In the genomic region with DNA sequence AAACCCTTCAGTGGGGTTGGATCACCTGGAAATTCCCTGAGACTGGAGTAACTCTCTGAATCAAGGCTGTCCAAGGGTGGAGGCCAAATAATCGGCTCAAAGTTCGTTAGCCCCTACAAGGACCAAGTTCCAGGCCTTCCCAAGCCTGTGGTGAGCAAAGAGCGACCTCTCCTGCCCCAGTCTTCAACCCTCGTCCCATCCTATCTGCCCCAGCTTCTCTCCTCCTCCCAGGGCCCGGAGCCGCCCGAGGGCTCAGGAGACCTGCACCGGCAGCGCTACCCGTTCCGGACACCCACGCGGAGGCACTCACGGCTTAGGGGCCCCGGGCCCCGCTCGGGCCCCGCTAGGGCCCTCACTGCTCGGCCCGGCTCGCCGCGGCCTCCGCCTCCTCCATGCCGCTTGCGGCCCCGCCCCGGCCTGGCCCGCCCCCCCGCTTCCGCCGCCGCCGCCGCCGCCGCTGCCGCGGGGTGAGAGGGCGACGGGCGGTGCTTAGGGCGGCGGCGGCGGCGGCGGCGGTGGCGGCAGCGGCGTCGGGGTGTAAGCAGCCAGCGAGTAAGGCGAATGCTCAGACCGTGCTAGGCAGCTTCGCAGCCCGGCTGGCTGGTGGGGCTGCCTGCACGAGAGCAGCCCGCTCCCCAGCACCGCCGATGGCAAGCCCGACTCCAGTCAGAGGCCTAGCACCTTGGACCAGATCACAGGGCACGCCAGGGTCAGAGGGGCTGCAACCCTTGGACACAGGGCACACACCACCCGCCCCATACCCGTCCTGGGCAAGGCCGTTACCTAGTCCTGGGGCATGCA, we compare ENCODE assay signal across 8 cellular contexts. TPM values are rescaled to one million over a fixed set of nuclear protein-coding genes. Genes with fewer than 3 reads are reported as not detected.
DNase-seq lines count a peak whose midpoint lies in the region; ATAC-seq and TF ChIP-seq lines count a peak whose summit lies in the region.

A gene (minus strand): TSS at position 409 of the 801 bp plus-strand sequence. CDS start 613 bp downstream, outside the sequence.

- CTCF ChIA-PET in IMR-90 (lab: Yijun Ruan, JAX) (interaction anchor here (1.6 kb wide), 2 partner anchors 17 to 25 kb away, joined by 4 to 8 read pairs; no protein-coding TSS in a partner anchor), SK-N-SH (lab: Yijun Ruan, JAX) (interaction anchor here (1.2 to 3.5 kb wide), 6 partner anchors 11 to 161 kb away, joined by 3 to 15 read pairs (median 6); no protein-coding TSS in a partner anchor)

- peaks cover 14 to 40% of the 10 kb centered on the region in 2 experiments for H3K79me1 ChIP-seq in IMR-90 (ENCODE audit: low read depth in 1 of 2, low read length in 2 of 2)

- H3K4me1 ChIP-seq in IMR-90 (ENCODE audit: control insufficient read depth, insufficient read depth, low read length) (peaks cover 4% of the 10 kb centered on the region; the same call in 1 of the 2 replicates), SK-N-SH (ENCODE audit: control insufficient read depth in 1 of 2, insufficient read depth in 2 of 2, low read depth in 1 of 2, low read length in 1 of 2) (peaks cover 5 to 14% of the 10 kb centered on the region in 2 experiments; a peak in 2 of 4 replicates), parathyroid adenoma (peaks cover 6% of the 10 kb centered on the region), tibial nerve (peaks cover 0 to 35% (median 13%) of the 10 kb centered on the region in 4 donors)

- TF ChIP-seq CTCF in IMR-90 (conservative IDR thresholded peaks at IDR 0.05; ENCODE audit: low read depth, low read length) (peak; percentile 18; the same call in 1 of the 2 replicates), SK-N-SH (IDR thresholded peaks at IDR 0.05) (peak; percentile 47; the same call in 1 of the 2 replicates), parathyroid adenoma (IDR thresholded peaks at IDR 0.05) (no peak), tibial nerve (IDR thresholded peaks at IDR 0.05) (no peak)

- H3K36me3 ChIP-seq in IMR-90 (ENCODE audit: control insufficient read depth, insufficient read depth, low read length) (peaks cover 16% of the 10 kb centered on the region), SK-N-SH (replicated peaks in 1 of 2; ENCODE audit: control insufficient read depth in 1 of 2, insufficient read depth in 2 of 2, low read length in 1 of 2) (peaks cover 5 to 34% of the 10 kb centered on the region in 2 experiments), parathyroid adenoma (ENCODE audit: control insufficient read depth, insufficient read depth, low read length) (no peaks in the 10 kb centered on the region), tibial nerve (peaks cover 0 to 37% (median 8%) of the 10 kb centered on the region in 3 donors)

- no peaks in the 10 kb centered on the region for H4K20me1 ChIP-seq in IMR-90 (ENCODE audit: insufficient read depth, low read length)
- H4K20me1 ChIP-seq in SK-N-SH (ENCODE audit: insufficient read depth), result no peaks in the 10 kb centered on the region

- peak within 1 kb of the TSS; percentile 85 for H3K4me3 ChIP-seq in IMR-90 (ENCODE audit: insufficient read depth, low read depth, low read length)
- H3K4me3 ChIP-seq in SK-N-SH (ENCODE audit: low read depth in 2 of 2, low read length in 1 of 2), result peak within 1 kb of the TSS; percentile 70 to 76
- peak within 1 kb of the TSS; percentile 87 for H3K4me3 ChIP-seq in parathyroid adenoma (ENCODE audit: low read depth, low read length)
- peak within 1 kb of the TSS; percentile 58 to 94 (median 84) for H3K4me3 ChIP-seq in tibial nerve

- H3K4me2 ChIP-seq in IMR-90 (ENCODE audit: low read depth, low read length) (peak within 1 kb of the TSS; percentile 95), SK-N-SH (peak within 1 kb of the TSS; percentile 83), parathyroid adenoma (ENCODE audit: low read length) (peak within 1 kb of the TSS; percentile 98)

- dilution Hi-C loops in IMR-90 (cut with HindIII; ENCODE audit: low sequenced_read_pairs, unreplicated experiment), result loop anchor here (25.0 kb wide), 1 partner anchor 161 kb away; no protein-coding TSS in a partner anchor

- BruUV-seq in IMR-90 (replicated peaks; lab: Mats Ljungman, UMichigan), result no TSS peak

- in situ Hi-C loops in IMR-90 (cut with MboI; ENCODE audit: low sequenced_read_pairs), result no loop called here

- no peaks in the 10 kb centered on the region for H3K27me3 Mint-ChIP-seq in activated naive CD8-positive, alpha-beta T cell

- no peaks in the 10 kb centered on the region for H3K9me3 ChIP-seq in IMR-90 (ENCODE audit: control insufficient read depth, insufficient read depth, low read length)
- H3K9me3 ChIP-seq in SK-N-SH, result no peaks in the 10 kb centered on the region
- H3K9me3 ChIP-seq in parathyroid adenoma (ENCODE audit: control insufficient read depth, low read length), result no peaks in the 10 kb centered on the region
- H3K9me3 ChIP-seq in tibial nerve, result no peaks in the 10 kb centered on the region

- H3K9me1 ChIP-seq in IMR-90 (ENCODE audit: insufficient read depth, low read length), result peaks cover 4% of the 10 kb centered on the region; the same call in 1 of the 2 replicates

- H3F3A ChIP-seq in SK-N-SH (replicated peaks; ENCODE audit: insufficient read depth), result peaks cover 8% of the 10 kb centered on the region

- peak within 1 kb of the TSS; percentile 100 for H2AK9ac ChIP-seq in IMR-90 (replicated peaks; ENCODE audit: low read depth, low read length, poor library complexity)

- TF ChIP-seq EP300 in SK-N-SH (IDR thresholded peaks at IDR 0.05; ENCODE audit: borderline replicate concordance in 1 of 2, low read depth in 1 of 2, low read length in 1 of 2) (no peak; a peak in 1 of 4 replicates), tibial nerve (IDR thresholded peaks at IDR 0.05) (peak in 1 of 2 donors; percentile 56)

- TF ChIP-seq RAD21 in IMR-90 (IDR thresholded peaks at IDR 0.05; ENCODE audit: low read length) (peak; percentile 38), SK-N-SH (IDR thresholded peaks at IDR 0.05; ENCODE audit: low read length) (peak; percentile 50)

- peak within 1 kb of the TSS; percentile 86 for H3K4me3 Mint-ChIP-seq in activated naive CD8-positive, alpha-beta T cell

- no peaks in the 10 kb centered on the region for H3K9me2 ChIP-seq in SK-N-SH

- H3K9ac ChIP-seq in IMR-90 (ENCODE audit: low read depth, low read length) (peak within 1 kb of the TSS; percentile 98), SK-N-SH (peak within 1 kb of the TSS; percentile 82), parathyroid adenoma (peak within 1 kb of the TSS; percentile 28)

- peaks cover 33% of the 10 kb centered on the region for H3K79me2 ChIP-seq in SK-N-SH (ENCODE audit: insufficient read depth)
- no peaks in the 10 kb centered on the region for H3K79me2 ChIP-seq in parathyroid adenoma

- H2BK20ac ChIP-seq in IMR-90 (ENCODE audit: low read depth, low read length), result peak within 1 kb of the TSS; percentile 49; the same call in 1 of the 2 replicates

- H3K27ac ChIP-seq in IMR-90 (ENCODE audit: insufficient read depth, low read length) (peak within 1 kb of the TSS; percentile 90), SK-N-SH (ENCODE audit: low read depth in 2 of 2, low read length in 1 of 2) (peak within 1 kb of the TSS; percentile 45 to 77), parathyroid adenoma (peak within 1 kb of the TSS; percentile 78), tibial nerve (peak within 1 kb of the TSS; percentile 63 to 93 (median 84))

- no peak; the same call in 1 of the 2 replicates for TF ChIP-seq POLR2A in IMR-90 (IDR thresholded peaks at IDR 0.05; ENCODE audit: low read depth, low read length)
- peak in 1 of 2 donors; percentile 66 for TF ChIP-seq POLR2A in tibial nerve (IDR thresholded peaks at IDR 0.05)

- peak within 1 kb of the TSS; percentile 98 to 100 for H4K8ac ChIP-seq in IMR-90 (ENCODE audit: low read depth in 2 of 2, low read length in 2 of 2)

- peak; percentile 78 for ATAC-seq in GM21447 (IDR thresholded peaks at IDR 0.05; ENCODE audit: unreplicated experiment)
- peak; percentile 95 for ATAC-seq in IMR-90 (ENCODE audit: low read depth)

- H3K18ac ChIP-seq in IMR-90 (ENCODE audit: low read depth, low read length), result peak within 1 kb of the TSS; percentile 52

- H3K27me3 ChIP-seq in IMR-90 (ENCODE audit: control insufficient read depth, insufficient read depth, low read length) (no peaks in the 10 kb centered on the region), SK-N-SH (ENCODE audit: insufficient read depth) (no peaks in the 10 kb centered on the region), parathyroid adenoma (ENCODE audit: control insufficient read depth, insufficient read depth, low read length) (no peaks in the 10 kb centered on the region), tibial nerve (no peaks in the 10 kb centered on the region)

- peak within 1 kb of the TSS; percentile 98 for H2AFZ ChIP-seq in IMR-90 (replicated peaks; ENCODE audit: low read length, poor library complexity)
- H2AFZ ChIP-seq in SK-N-SH (ENCODE audit: low read depth), result peak within 1 kb of the TSS; percentile 87; the same call in 1 of the 2 replicates
- peak within 1 kb of the TSS; percentile 82 for H2AFZ ChIP-seq in parathyroid adenoma

- intact Hi-C loops in IMR-90 (cut with micrococcal nuclease), result no loop called here
- intact Hi-C loops in head of caudate nucleus (cut with DNase I), result no loop called here

- H3K27ac Mint-ChIP-seq in activated naive CD8-positive, alpha-beta T cell, result peak within 1 kb of the TSS; percentile 73

- H2BK5ac ChIP-seq in IMR-90 (ENCODE audit: low read depth, low read length, poor library complexity, severe bottlenecking), result peak within 1 kb of the TSS; percentile 72

- H2BK120ac ChIP-seq in IMR-90 (ENCODE audit: low read depth, low read length), result peak within 1 kb of the TSS; percentile 83

- 2% methylated on average over 19 of the region's 67 CpGs; no CpG with 5 or more reads in 1 of the 2 experiments for WGBS in IMR-90 (ENCODE audit: extremely low coverage in 2 of 2, insufficient read length in 1 of 2), 2 experiments
- 20% methylated on average over 1 of the region's 67 CpGs for WGBS in SK-N-SH (ENCODE audit: low lambda C conversion rate)
- 0 to 2% methylated on average over 24 to 46 of the region's 67 CpGs for WGBS in tibial nerve, 2 donors

- peak within 1 kb of the TSS; percentile 82 for H3K56ac ChIP-seq in IMR-90 (ENCODE audit: extremely low read depth, insufficient read depth, low read length)

- H2AK5ac ChIP-seq in IMR-90 (ENCODE audit: low read depth, low read length), result peak within 1 kb of the TSS; percentile 87

- H3K23ac ChIP-seq in IMR-90 (ENCODE audit: low read depth, low read length), result peak within 1 kb of the TSS; percentile 99

- H3K36me3 Mint-ChIP-seq in activated naive CD8-positive, alpha-beta T cell, result peaks cover 2% of the 10 kb centered on the region

- peak within 1 kb of the TSS; percentile 42; the same call in 1 of the 3 replicates for H2BK15ac ChIP-seq in IMR-90 (ENCODE audit: low read depth, low read length)

- peaks cover 29% of the 10 kb centered on the region for H3K4me1 Mint-ChIP-seq in activated naive CD8-positive, alpha-beta T cell (ENCODE audit: low read depth)

- H3K14ac ChIP-seq in IMR-90 (replicated peaks; ENCODE audit: low read depth, low read length), result peak within 1 kb of the TSS; percentile 99

- H4K5ac ChIP-seq in IMR-90 (ENCODE audit: low read depth, low read length), result peak within 1 kb of the TSS; percentile 90

- no peaks in the 10 kb centered on the region for H3K9me3 Mint-ChIP-seq in activated naive CD8-positive, alpha-beta T cell (ENCODE audit: low read depth)

- H3K4ac ChIP-seq in IMR-90 (ENCODE audit: low read depth, low read length), result peak within 1 kb of the TSS; percentile 98

- POLR2A ChIA-PET in IMR-90 (lab: Charles Lee; ENCODE audit: unreplicated experiment), result interaction anchor here (0.6 to 1.1 kb wide), 2 partner anchors 66 to 71 kb away, joined by 3 read pairs; a partner anchor contains a TSS
- POLR2A ChIA-PET in SK-N-SH (lab: Yijun Ruan, JAX), result interaction anchor here (1.4 kb wide), 1 partner anchor 66 kb away, joined by 4 read pairs; a partner anchor contains a TSS

- DNase-seq in DMS79 (lab: John Stamatoyannopoulos, UW), result peak; percentile 27
- DNase-seq in IMR-90, result peak; percentile 39
- DNase-seq in SK-N-SH, result peak; percentile 98
- peak in 40 of 42 donors; percentile 30 to 86 (median 75) for DNase-seq in head of caudate nucleus
- peak; percentile 47 to 51 for DNase-seq in tibial nerve (ENCODE audit: low spot score in 2 of 2)

- H4K91ac ChIP-seq in IMR-90 (ENCODE audit: insufficient read depth, low read depth, low read length), result peak within 1 kb of the TSS; percentile 98

RNA-seq across cellular contexts. Expression of the gene that starts here (rescaled TPM):
- total RNA-seq in IMR-90 (2012; rRNA removed), result 45.3 and 54.8 TPM in 2 replicates
- 65.3 and 65.8 TPM in 2 replicates for polyA plus RNA-seq in IMR-90 (2012; rRNA removed)
- 44.6 and 61.9 TPM in 2 replicates for polyA plus RNA-seq in IMR-90 (2012; cell fraction: cytosol; rRNA removed)
- polyA plus RNA-seq in IMR-90 (2012; cell fraction: nucleus; rRNA removed; ENCODE audit: low replicate concordance), result 135 and 140 TPM in 2 replicates
- 165 and 198 TPM in 2 replicates for polyA plus RNA-seq in SK-N-SH (2012; rRNA removed)
- polyA plus RNA-seq in SK-N-SH (2012; cell fraction: cytosol; rRNA removed), result 92.0 and 140 TPM in 2 replicates
- polyA plus RNA-seq in SK-N-SH (2012; cell fraction: nucleus; rRNA removed), result 333 and 360 TPM in 2 replicates
- 10 to 100 TPM; 53.8 to 71.5 (median 62.8) TPM for total RNA-seq in tibial nerve

Comparison
In these comparisons a context has a peak if more than half of its experiments do, and no peak if none do; other contexts are left out.
1. Peak in every context shown above with its lines: DNase-seq, ATAC-seq, H3K4me3 ChIP-seq and H3K27ac ChIP-seq.
2. DNase-seq: peak in every context shown above with its lines; median percentile 98 in SK-N-SH; 75 in head of caudate nucleus; 49 in tibial nerve; 39 in IMR-90; 27 in DMS79.
3. H3K9ac ChIP-seq: peak in every context shown above with its lines; median percentile 98 in IMR-90; 82 in SK-N-SH; 28 in parathyroid adenoma.
4. CTCF ChIP-seq: peak in IMR-90 (single experiment) and SK-N-SH (single experiment); none in parathyroid adenoma (single experiment) and tibial nerve (0 of 5).